Comparison of ENCODE assay signal across 10 cellular contexts in the genomic region with DNA sequence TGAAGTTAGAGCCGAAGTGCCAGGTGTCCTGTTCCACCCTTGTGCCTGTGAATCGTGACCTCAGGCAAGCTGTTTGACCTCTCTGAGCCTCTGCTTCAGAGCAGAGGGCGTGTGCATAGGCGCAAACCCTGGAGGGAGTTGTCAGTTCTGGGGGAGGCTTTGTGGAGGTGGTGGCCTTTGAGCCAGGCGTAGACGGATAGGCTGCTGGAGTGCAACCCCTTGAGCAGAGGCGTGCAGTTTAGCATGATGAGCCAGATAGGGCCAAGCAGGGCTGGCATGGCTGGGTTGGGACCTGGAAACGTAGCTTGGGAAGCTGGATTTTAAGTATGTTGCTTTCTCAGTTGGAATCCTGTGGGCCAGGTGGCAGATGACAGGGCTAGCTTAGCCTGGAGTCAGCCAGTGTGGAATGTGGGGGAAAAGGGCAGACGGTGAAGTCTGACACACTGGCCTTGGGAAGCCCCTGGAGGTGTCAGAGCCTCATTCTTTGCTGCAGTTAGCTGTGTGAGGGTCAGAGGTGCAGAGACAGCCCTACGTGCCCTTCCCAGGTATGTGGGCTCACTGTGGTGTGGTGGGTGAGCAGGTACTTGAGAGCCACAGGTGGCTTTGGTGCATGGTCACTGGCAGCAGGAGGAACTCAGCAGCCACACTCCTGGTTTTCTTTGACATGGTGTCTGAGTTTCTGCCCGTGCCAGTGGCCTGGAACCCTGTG.
A peak's percentile ranks its signal among the peaks of the same experiment; 100 is the strongest.
DNase-seq lines count a peak whose midpoint lies in the region; FAIRE-seq and TF ChIP-seq lines count a peak whose summit lies in the region.
"Had no signal": no experiment of that assay in that cellular context is flagged by ENCODE, and none has a peak within 500 bp of the region (broad histone marks: within the 10 kb centered on the region; RNA-seq: fewer than 3 reads in every experiment).

No MANE protein-coding gene starts in this region.

- H3K9me3 ChIP-seq in skeletal muscle tissue (ENCODE audit: control insufficient read depth in 3 of 3, low read length in 3 of 3): no peaks in the 10 kb centered on the region

- DNase-seq in H54 (ENCODE audit: insufficient read length, low spot score): peak; percentile 91
- peak; percentile 89 for DNase-seq in islet precursor cell
- no peak for DNase-seq in GM12892 (ENCODE audit: insufficient read length)
- no peak for DNase-seq in SW480 (ENCODE audit: low spot score)
- DNase-seq in stimulated activated CD4-positive, alpha-beta T cell treated with anti-CD3 and anti-CD28 coated beads, Interleukin-4, amount 100 ng/mL, for 4 hours: no peak
- DNase-seq in NCI-H146 (lab: John Stamatoyannopoulos, UW): no peak
- DNase-seq: GF-D8 had no signal

- peak overlapping the region; percentile 89 for H3K27ac ChIP-seq in skeletal muscle tissue (ENCODE audit: low read depth, low read length)

- no peak for TF ChIP-seq POLR2A in H54 (IDR thresholded peaks at IDR 0.05; ENCODE audit: low read depth, low read length)
- no peak for TF ChIP-seq POLR2A in GM12892 (IDR thresholded peaks at IDR 0.05; ENCODE audit: low read depth, low read length)

- peak overlapping the region; percentile 83 to 87 (median 85) for H3K9ac ChIP-seq in skeletal muscle tissue (ENCODE audit: low read depth in 1 of 3, low read length in 3 of 3)

- H3K4me1 ChIP-seq in skeletal muscle tissue (ENCODE audit: control insufficient read depth in 3 of 3, insufficient read depth in 3 of 3, low read length in 3 of 3): peaks cover 87 to 94% (median 94%) of the 10 kb centered on the region in 3 donors

- H3K36me3 ChIP-seq in skeletal muscle tissue (ENCODE audit: control insufficient read depth in 3 of 3, insufficient read depth in 3 of 3, low read length in 3 of 3): no peaks in the 10 kb centered on the region

- TF ChIP-seq CTCF in WI38 (IDR thresholded peaks at IDR 0.05; ENCODE audit: low read depth, low read length): no peak

- H3K27me3 ChIP-seq in skeletal muscle tissue (ENCODE audit: control insufficient read depth in 3 of 3, insufficient read depth in 3 of 3, low read length in 3 of 3): no peaks in the 10 kb centered on the region

- FAIRE-seq in H54 (lab: Jason Lieb, UNC) (peak; percentile 48), GM12892 (lab: Jason Lieb, UNC) (no peak)
- FAIRE-seq: endometrium had no signal

- H3K4me3 ChIP-seq in WI38 (ENCODE audit: low read depth, low read length) (peak overlapping the region; percentile 62), skeletal muscle tissue (ENCODE audit: low read length in 3 of 3) (peak overlapping the region; percentile 15 to 79 (median 61))

Comparison
In these comparisons a context has a peak if more than half of its experiments do, and no peak if none do; other contexts are left out.
1. DNase-seq: peak in H54 (single experiment) and islet precursor cell (single experiment); none in GM12892 (single experiment), SW480 (single experiment), stimulated activated CD4-positive, alpha-beta T cell treated with anti-CD3 and anti-CD28 coated beads, Interleukin-4, amount 100 ng/mL, for 4 hours (0 of 2) and NCI-H146 (single experiment).